13 cellular contexts compared by ENCODE assay signal in the genomic region with DNA sequence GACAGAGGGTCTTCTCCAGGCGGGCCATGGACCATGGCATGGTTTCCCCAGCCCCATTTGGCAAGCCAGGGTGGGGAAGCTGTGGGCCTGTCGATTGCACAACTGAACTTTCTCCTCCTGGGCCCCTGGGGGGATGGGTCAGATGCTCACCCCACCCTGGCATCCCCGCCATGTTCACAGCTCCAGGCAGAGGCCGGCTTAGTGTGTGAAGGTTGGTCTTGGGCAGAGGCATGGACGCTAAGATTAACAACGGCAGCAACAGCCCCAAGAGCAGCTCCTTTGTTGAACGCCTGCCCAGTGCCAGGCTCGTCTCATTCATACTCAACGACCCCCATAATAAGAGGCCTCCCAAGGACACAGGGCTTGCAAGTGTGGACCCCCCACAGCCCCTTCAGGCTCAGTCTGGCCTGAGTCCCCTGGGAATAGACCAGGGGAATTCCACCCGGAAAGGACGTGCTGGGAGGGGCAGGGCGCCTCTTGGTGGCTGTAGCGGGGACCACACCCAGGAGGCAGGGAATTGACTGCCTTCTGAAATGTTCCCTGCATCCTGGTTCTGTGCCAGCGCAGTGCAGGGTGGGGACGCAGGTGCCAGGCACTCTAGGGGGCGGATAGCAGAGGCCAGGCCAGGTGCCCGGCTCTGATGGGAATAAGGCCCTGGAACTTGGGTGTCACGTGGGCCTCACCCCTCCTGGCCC. TPM values are rescaled to one million over a fixed set of nuclear protein-coding genes. Genes with fewer than 3 reads are reported as not detected.
DNase-seq lines count a peak whose midpoint lies in the region; ATAC-seq and TF ChIP-seq lines count a peak whose summit lies in the region.
"Had no signal": no experiment of that assay in that cellular context is flagged by ENCODE, and none has a peak within 500 bp of the region (broad histone marks: within the 10 kb centered on the region; RNA-seq: fewer than 3 reads in every experiment).

No MANE protein-coding gene starts in this region.

- DNase-seq in cardiac muscle cell (ENCODE audit: low read depth in 1 of 2, low spot score in 1 of 2): peak in 1 of 2 donors; percentile 24
- DNase-seq in left ventricle myocardium superior: no peak
- peak; percentile 66 to 71 for DNase-seq in SJCRH30
- peak; percentile 79 for DNase-seq in iPS-NIHi11 (ENCODE audit: low spot score)
- DNase-seq in vagina (ENCODE audit: extremely low spot score in 2 of 2): no peak
- no peak for DNase-seq in OCI-M2 (lab: John Stamatoyannopoulos, UW; ENCODE audit: unreplicated experiment)
- DNase-seq in GDM1 (lab: John Stamatoyannopoulos, UW): no peak
- DNase-seq in hypothalamus (lab: John Stamatoyannopoulos, UW): no peak
- DNase-seq: activated gamma-delta T cell treated with Interleukin-2 at 50 U/mL for 16 hours; CD8-positive, alpha-beta T cell; NCI-H1694 treated with DMSO at 0.1 percent for 48 hours; stimulated activated CD4-positive, alpha-beta T cell treated with anti-CD3 and anti-CD28 coated beads, Interleukin-4, amount 100 ng/mL, for 1 hour had no signal

- H3K36me3 ChIP-seq in cardiac muscle cell (no peaks in the 10 kb centered on the region), SJCRH30 (no peaks in the 10 kb centered on the region), vagina (peaks cover 0 to 25% of the 10 kb centered on the region in 2 donors)

- H3K27me3 ChIP-seq in cardiac muscle cell: no peaks in the 10 kb centered on the region
- peaks cover 13% of the 10 kb centered on the region; the same call in 1 of the 2 replicates for H3K27me3 ChIP-seq in SJCRH30
- no peaks in the 10 kb centered on the region for H3K27me3 ChIP-seq in vagina
- H3K27me3 ChIP-seq: esophagus muscularis mucosa had no signal

- H3K4me1 ChIP-seq in cardiac muscle cell (ENCODE audit: low read depth): no peaks in the 10 kb centered on the region
- peaks cover 13% of the 10 kb centered on the region for H3K4me1 ChIP-seq in SJCRH30
- peaks cover 80% of the 10 kb centered on the region for H3K4me1 ChIP-seq in vagina

- H3K9me3 ChIP-seq in cardiac muscle cell (ENCODE audit: low read depth): no peaks in the 10 kb centered on the region
- H3K9me3 ChIP-seq in SJCRH30 (replicated peaks): no peaks in the 10 kb centered on the region
- no peaks in the 10 kb centered on the region for H3K9me3 ChIP-seq in vagina
- H3K9me3 ChIP-seq: esophagus muscularis mucosa had no signal

- TF ChIP-seq CTCF in cardiac muscle cell (IDR thresholded peaks at IDR 0.05; ENCODE audit: low read depth, low read length) (peak; percentile 32), vagina (IDR thresholded peaks at IDR 0.05) (peak in 1 of 3 experiments; percentile 9)

- H3K4me3 ChIP-seq in cardiac muscle cell: no peak overlapping the region
- H3K4me3 ChIP-seq in SJCRH30: no peak overlapping the region
- no peak overlapping the region for H3K4me3 ChIP-seq in vagina
- H3K4me3 ChIP-seq: esophagus muscularis mucosa had no signal

- ATAC-seq in left ventricle myocardium superior: no peak
- ATAC-seq: CD8-positive, alpha-beta T cell had no signal

- intact Hi-C loops in left ventricle myocardium superior (cut with micrococcal nuclease): no loop called here
- intact Hi-C loops in vagina (cut with DNase I): no loop called here

- TF ChIP-seq POLR2A in vagina (IDR thresholded peaks at IDR 0.05): no peak

- no peak overlapping the region for H3K27ac ChIP-seq in cardiac muscle cell
- no peak overlapping the region for H3K27ac ChIP-seq in SJCRH30
- peak overlapping the region; percentile 41 for H3K27ac ChIP-seq in vagina
- H3K27ac ChIP-seq: esophagus muscularis mucosa had no signal

RNA-seq across cellular contexts. Expression of a gene that starts 8.3 kb away (rescaled TPM):
- total RNA-seq in cardiac muscle cell (28.9 and 59.0 TPM in 2 replicates), left ventricle myocardium superior (119 TPM), vagina (524 TPM)
- 20.3 and 52.2 TPM in 2 replicates for polyA plus RNA-seq in cardiac muscle cell
- total RNA-seq in SJCRH30 (2014; rRNA removed; shearing (Covaris generic)): 0.89 and 1.9 TPM in 2 replicates

RNA-seq across cellular contexts. Expression of a gene that starts 16.4 kb away (rescaled TPM):
- total RNA-seq in cardiac muscle cell (42.2 and 47.1 TPM in 2 replicates), left ventricle myocardium superior (13.4 TPM), vagina (22.8 TPM)
- 44.3 and 46.8 TPM in 2 replicates for polyA plus RNA-seq in cardiac muscle cell
- 19.7 and 20.8 TPM in 2 replicates for total RNA-seq in SJCRH30 (2014; rRNA removed; shearing (Covaris generic))

RNA-seq across cellular contexts. Expression of a gene that starts 27.3 kb away (rescaled TPM):
- total RNA-seq in cardiac muscle cell (52.9 and 62.7 TPM in 2 replicates), left ventricle myocardium superior (12.3 TPM), vagina (56.2 TPM)
- polyA plus RNA-seq in cardiac muscle cell: 45.9 and 58.6 TPM in 2 replicates
- 70.3 and 76.6 TPM in 2 replicates for total RNA-seq in SJCRH30 (2014; rRNA removed; shearing (Covaris generic))

RNA-seq across cellular contexts. Expression of a gene that starts 49.1 kb away (rescaled TPM):
- total RNA-seq in cardiac muscle cell (21.0 and 41.7 TPM in 2 replicates), left ventricle myocardium superior (not detected), vagina (not detected)
- polyA plus RNA-seq in cardiac muscle cell: 34.6 and 65.4 TPM in 2 replicates
- total RNA-seq in SJCRH30 (2014; rRNA removed; shearing (Covaris generic)): 0.14 TPM in 1 of 2 replicates, not detected in the other

Comparison
In these comparisons a context has a peak if more than half of its experiments do, and no peak if none do; other contexts are left out.
1. DNase-seq: peak in SJCRH30 (2 of 2) and iPS-NIHi11 (single experiment); none in left ventricle myocardium superior (single experiment), vagina (0 of 2), OCI-M2 (single experiment), GDM1 (single experiment) and hypothalamus (0 of 51).
2. RNA of a gene that starts 8.3 kb away (total RNA-seq): 524 TPM in vagina (single experiment), 119 TPM in left ventricle myocardium superior (single experiment) and 28.9 to 59.0 TPM in cardiac muscle cell; 0.89 to 1.9 TPM in SJCRH30; every median in the first group is over 10 times any median in the second.